In genomic region chr1:10679521-10680220, GRCh38 we compare ENCODE assay signal across 8 cellular contexts.
DNase-seq lines count a peak whose midpoint lies in the region; ATAC-seq, FAIRE-seq and TF ChIP-seq lines count a peak whose summit lies in the region.

No MANE protein-coding gene starts in this region.

- 44% methylated on average over 6 of the region's 9 CpGs for WGBS in A549 (ENCODE audit: missing lambda C conversion rate)

- no peaks in the 10 kb centered on the region for H3K9me2 ChIP-seq in GM23338 (ENCODE audit: insufficient read depth)
- H3K9me2 ChIP-seq in PC-3 (replicated peaks; ENCODE audit: low read length): no peaks in the 10 kb centered on the region

- no peaks in the 10 kb centered on the region for H3K9me3 ChIP-seq in A549
- H3K9me3 ChIP-seq in PC-3 (ENCODE audit: low read length): no peaks in the 10 kb centered on the region
- no peaks in the 10 kb centered on the region for H3K9me3 ChIP-seq in fibroblast of lung (ENCODE audit: control insufficient read depth, insufficient read depth, low read depth, low read length)

- CTCF ChIA-PET in A549 (lab: Yijun Ruan, JAX): no interaction called here
- CTCF ChIA-PET in PC-3 (lab: Charles Lee): no interaction called here

- POLR2A ChIA-PET in A549 (lab: Yijun Ruan, JAX) (no interaction called here), PC-3 (lab: Charles Lee; ENCODE audit: unreplicated experiment) (no interaction called here)
- POLR2A ChIA-PET in naive thymus-derived CD8-positive, alpha-beta T cell (lab: Charles Lee): no interaction called here

- H3K27ac Mint-ChIP-seq in GM23338: peak overlapping the region; percentile 12; the same call in 1 of the 2 replicates
- peak overlapping the region in 4 of 10 donors; percentile 58 to 77 (median 64) for H3K27ac Mint-ChIP-seq in naive thymus-derived CD8-positive, alpha-beta T cell

- peaks cover 18% of the 10 kb centered on the region for H3K27me3 Mint-ChIP-seq in GM23338 (ENCODE audit: insufficient read depth, low read depth, poor library complexity)
- H3K27me3 Mint-ChIP-seq in naive thymus-derived CD8-positive, alpha-beta T cell: no peaks in the 10 kb centered on the region

- H3K36me3 ChIP-seq in GM23338 (ENCODE audit: insufficient read depth) (no peaks in the 10 kb centered on the region), PC-3 (ENCODE audit: low read depth, low read length) (no peaks in the 10 kb centered on the region), fibroblast of lung (ENCODE audit: control insufficient read depth, insufficient read depth, low read length) (no peaks in the 10 kb centered on the region)

- no peak for TF ChIP-seq RAD21 in A549 (conservative IDR thresholded peaks at IDR 0.05 in 1 of 2, IDR thresholded peaks at IDR 0.05 in 1 of 2)

- no TSS peak for BruUV-seq in PC-3 (replicated peaks; lab: Mats Ljungman, UMichigan)

- FAIRE-seq in A549 (lab: Jason Lieb, UNC): no peak

- H3K27me3 ChIP-seq in GM23338 (ENCODE audit: insufficient read depth) (no peaks in the 10 kb centered on the region), PC-3 (ENCODE audit: low read length) (no peaks in the 10 kb centered on the region), fibroblast of lung (ENCODE audit: control insufficient read depth, insufficient read depth, low read length) (no peaks in the 10 kb centered on the region)

- no peak overlapping the region for H2AFZ ChIP-seq in GM23338
- no peak overlapping the region for H2AFZ ChIP-seq in PC-3 (ENCODE audit: low read length)
- no peak overlapping the region for H2AFZ ChIP-seq in fibroblast of lung (ENCODE audit: low read length)

- H3K27ac ChIP-seq in A549 (no peak overlapping the region), GM23338 (ENCODE audit: low read depth) (no peak overlapping the region), PC-3 (ENCODE audit: low read length) (no peak overlapping the region), fibroblast of lung (ENCODE audit: insufficient read depth, low read length) (no peak overlapping the region)

- TF ChIP-seq EP300 in A549 (IDR thresholded peaks at IDR 0.05): no peak

- H4K20me1 ChIP-seq in GM23338 (replicated peaks; ENCODE audit: insufficient read depth) (no peaks in the 10 kb centered on the region), PC-3 (ENCODE audit: low read length) (no peaks in the 10 kb centered on the region), fibroblast of lung (ENCODE audit: control insufficient read depth, extremely low read depth, insufficient read depth, low read length) (no peaks in the 10 kb centered on the region)

- DNase-seq in A549 (ENCODE audit: low read depth in 1 of 2, low spot score in 1 of 2) (peak in 1 of 2 experiments; percentile 57), GM23338 (ENCODE audit: low spot score) (peak; percentile 98), PC-3 (peak; percentile 82), fibroblast of lung (ENCODE audit: low read depth in 2 of 2) (peak; percentile 30 to 84), smooth muscle cell of the brain vasculature (ENCODE audit: low read depth, low spot score) (peak; percentile 9), hippocampal formation (lab: John Stamatoyannopoulos, UW) (no peak), posterior vena cava (ENCODE audit: low spot score) (no peak)
- DNase-seq in naive thymus-derived CD8-positive, alpha-beta T cell: no peak

- H3F3A ChIP-seq in GM23338 (replicated peaks; ENCODE audit: low read depth): no peaks in the 10 kb centered on the region
- no peaks in the 10 kb centered on the region for H3F3A ChIP-seq in PC-3 (ENCODE audit: low read length, unreplicated experiment)

- H3K79me2 ChIP-seq in GM23338 (replicated peaks; ENCODE audit: insufficient read depth): no peaks in the 10 kb centered on the region
- no peaks in the 10 kb centered on the region for H3K79me2 ChIP-seq in PC-3 (ENCODE audit: low read length)
- H3K79me2 ChIP-seq in fibroblast of lung (ENCODE audit: control insufficient read depth, insufficient read depth, low read length): no peaks in the 10 kb centered on the region

- intact Hi-C loops in PC-3 (cut with micrococcal nuclease): loop anchor here (1.0 to 5.0 kb wide), 2 partner anchors 117 to 167 kb away; partner anchors contain the start of gene CASZ1
- intact Hi-C loops in posterior vena cava (cut with DNase I): loop anchor here in 1 of 2 donors (10.0 kb wide), 1 partner anchor 65 kb away; no protein-coding TSS in a partner anchor

- H3K4me1 ChIP-seq in A549 (no peaks in the 10 kb centered on the region), GM23338 (ENCODE audit: insufficient read depth) (peaks cover 40% of the 10 kb centered on the region), PC-3 (ENCODE audit: insufficient read depth, low read length) (peaks cover 15% of the 10 kb centered on the region), fibroblast of lung (ENCODE audit: control insufficient read depth, extremely low read depth, insufficient read depth, low read length) (no peaks in the 10 kb centered on the region)

- no peak overlapping the region for H3K4me2 ChIP-seq in A549
- no peak overlapping the region for H3K4me2 ChIP-seq in GM23338
- H3K4me2 ChIP-seq in PC-3 (ENCODE audit: low read length): no peak overlapping the region
- no peak overlapping the region for H3K4me2 ChIP-seq in fibroblast of lung (ENCODE audit: extremely low read depth, insufficient read depth, low read length)

- no peaks in the 10 kb centered on the region; the same call in 1 of the 3 replicates for H3K9me3 Mint-ChIP-seq in GM23338
- no peaks in the 10 kb centered on the region for H3K9me3 Mint-ChIP-seq in naive thymus-derived CD8-positive, alpha-beta T cell

- peaks cover 63% of the 10 kb centered on the region for H3K4me1 Mint-ChIP-seq in GM23338
- H3K4me1 Mint-ChIP-seq in naive thymus-derived CD8-positive, alpha-beta T cell: peaks cover 2 to 37% (median 13%) of the 10 kb centered on the region in 4 donors

- H3K36me3 Mint-ChIP-seq in GM23338 (ENCODE audit: low read depth): no peaks in the 10 kb centered on the region
- H3K36me3 Mint-ChIP-seq in naive thymus-derived CD8-positive, alpha-beta T cell: no peaks in the 10 kb centered on the region

- H3K4me3 Mint-ChIP-seq in GM23338: peak overlapping the region; percentile 6; the same call in 1 of the 3 replicates
- H3K4me3 Mint-ChIP-seq in naive thymus-derived CD8-positive, alpha-beta T cell: no peak overlapping the region

- ATAC-seq in A549 (peak; percentile 49 to 76; a peak in 4 of 6 replicates), GM23338 (peak; percentile 69), PC-3 (peak; percentile 52)
- ATAC-seq in naive thymus-derived CD8-positive, alpha-beta T cell: no peak

- H3K4me3 ChIP-seq in A549 (no peak overlapping the region), GM23338 (no peak overlapping the region), PC-3 (ENCODE audit: low read length) (no peak overlapping the region), fibroblast of lung (replicated peaks in 1 of 4; ENCODE audit: control extremely low read depth in 1 of 4, insufficient read depth in 1 of 4, low read depth in 3 of 4, low read length in 4 of 4) (no peak overlapping the region)

- H3K9ac ChIP-seq in PC-3 (ENCODE audit: low read length): no peak overlapping the region
- no peak overlapping the region for H3K9ac ChIP-seq in fibroblast of lung (ENCODE audit: insufficient read depth, low read length)

- TF ChIP-seq POLR2A in A549 (IDR thresholded peaks at IDR 0.05; ENCODE audit: low read length): no peak

- no peak for TF ChIP-seq CTCF in A549 (IDR thresholded peaks at IDR 0.05)
- no peak for TF ChIP-seq CTCF in GM23338 (conservative IDR thresholded peaks at IDR 0.05; ENCODE audit: low read depth in 2 of 2)
- no peak for TF ChIP-seq CTCF in PC-3 (conservative IDR thresholded peaks at IDR 0.05; ENCODE audit: low read depth, low read length)
- no peak for TF ChIP-seq CTCF in fibroblast of lung (conservative IDR thresholded peaks at IDR 0.05 in 1 of 2, IDR thresholded peaks at IDR 0.05 in 1 of 2; ENCODE audit: low read depth in 1 of 2, low read length in 2 of 2)

TF ChIP-seq in A549, 52 proteins besides CTCF, POLR2A, EP300 and RAD21 (continues in another document):
- no peak for TF ChIP-seq HOXB13 (CRISPR knock-in tag; IDR thresholded peaks at IDR 0.05; ENCODE audit: low read depth)
- no peak for TF ChIP-seq RNF2 (IDR thresholded peaks at IDR 0.05; ENCODE audit: borderline replicate concordance, low read depth)
- TF ChIP-seq CBX2 (IDR thresholded peaks at IDR 0.05; ENCODE audit: borderline replicate concordance, low read depth): no peak
- no peak for TF ChIP-seq ESRRA (IDR thresholded peaks at IDR 0.05; ENCODE audit: borderline replicate concordance, low read length)
- no peak for TF ChIP-seq BHLHE40 (IDR thresholded peaks at IDR 0.05; ENCODE audit: low read depth, low read length)
- no peak for TF ChIP-seq BCL3 (IDR thresholded peaks at IDR 0.05)

TF ChIP-seq in GM23338, 12 proteins besides CTCF, POLR2A, EP300 and RAD21:
- TF ChIP-seq CREB1 (CRISPR knock-in tag; IDR thresholded peaks at IDR 0.05; ENCODE audit: low read depth) (peak; percentile 77), EZH2 (IDR thresholded peaks at IDR 0.05; ENCODE audit: low read depth, unreplicated experiment) (peak; percentile 49), JUNB (IDR thresholded peaks at IDR 0.05; ENCODE audit: unreplicated experiment) (no peak)

Comparison
In these comparisons a context has a peak if more than half of its experiments do, and no peak if none do; other contexts are left out.
1. ATAC-seq: peak in A549 (2 of 2), GM23338 (single experiment) and PC-3 (single experiment); none in naive thymus-derived CD8-positive, alpha-beta T cell (0 of 2).
2. DNase-seq: peak in GM23338 (single experiment), PC-3 (single experiment), fibroblast of lung (2 of 2) and smooth muscle cell of the brain vasculature (single experiment); none in hippocampal formation (0 of 2), naive thymus-derived CD8-positive, alpha-beta T cell (0 of 10) and posterior vena cava (single experiment).